ENCODE assay signal across 8 cellular contexts in the genomic region with DNA sequence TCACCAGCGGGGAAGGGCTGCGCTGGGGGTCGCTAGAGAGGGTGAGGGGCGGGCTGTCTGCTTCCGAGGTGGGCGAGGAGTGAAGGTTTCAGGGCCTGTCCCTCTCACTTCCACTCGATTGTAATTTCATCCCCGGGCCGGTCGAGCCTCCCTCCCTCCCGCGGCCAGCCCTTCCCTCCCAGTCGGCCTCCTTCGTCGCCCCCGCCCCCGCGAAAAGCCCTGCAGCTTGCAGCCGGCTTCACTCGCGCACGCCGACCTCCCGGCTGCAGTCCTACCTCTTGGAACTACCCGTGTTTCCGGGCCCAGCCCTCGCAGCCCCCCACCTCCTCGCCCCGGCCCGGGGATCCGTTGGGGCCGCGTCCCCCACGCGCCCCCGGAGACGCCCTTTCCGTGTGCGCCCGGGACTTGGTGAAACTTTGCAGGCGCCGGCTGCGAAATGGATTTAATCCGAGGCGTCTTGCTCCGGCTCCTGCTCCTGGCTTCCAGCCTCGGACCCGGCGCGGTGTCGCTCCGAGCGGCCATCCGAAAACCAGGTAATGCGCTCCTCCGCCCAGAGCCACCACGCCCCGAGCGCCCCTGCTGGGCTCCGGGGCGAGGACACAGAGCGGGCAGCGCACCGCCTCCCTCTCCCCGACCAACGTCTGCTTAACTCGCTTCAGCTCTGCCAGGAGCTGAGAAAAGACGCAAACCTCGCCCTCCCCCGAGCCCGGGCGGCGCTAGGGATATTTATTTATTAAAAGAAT. TPM values are rescaled to one million over a fixed set of nuclear protein-coding genes. Genes with fewer than 3 reads are reported as not detected.
DNase-seq lines count a peak whose midpoint lies in the region; ATAC-seq and TF ChIP-seq lines count a peak whose summit lies in the region.

A gene (plus strand): TSS at position 241 of the 743 bp plus-strand sequence. CDS start 196 bp downstream, at position 437.

- ATAC-seq in GM18858 (IDR thresholded peaks at IDR 0.05; ENCODE audit: unreplicated experiment) (no peak), HG02571 (IDR thresholded peaks at IDR 0.05; ENCODE audit: unreplicated experiment) (no peak)

- H3K9me3 Mint-ChIP-seq in endothelial cell (ENCODE audit: unreplicated experiment) (no peaks in the 10 kb centered on the region), nephron (no peaks in the 10 kb centered on the region)

- peak within 1 kb of the TSS; percentile 88 for H3K4me3 Mint-ChIP-seq in endothelial cell (ENCODE audit: unreplicated experiment)
- H3K4me3 Mint-ChIP-seq in nephron: peak within 1 kb of the TSS; percentile 87 to 89 (median 89)

- DNase-seq in NCI-H1417 (lab: John Stamatoyannopoulos, UW): peak in 2 of 3 experiments; percentile 57 to 66
- DNase-seq in NCI-H1417 treated with DMSO at 0.1 percent for 48 hours (lab: John Stamatoyannopoulos, UW): no peak
- DNase-seq in NCI-H82 (lab: John Stamatoyannopoulos, UW): peak; percentile 87
- peak; percentile 53 for DNase-seq in endothelial cell (ENCODE audit: low spot score)
- no peak for DNase-seq in SHP77 treated with DMSO at 0.1 percent for 48 hours (lab: John Stamatoyannopoulos, UW)

- H3K27me3 Mint-ChIP-seq in endothelial cell (ENCODE audit: unreplicated experiment) (peaks cover 8% of the 10 kb centered on the region), nephron (ENCODE audit: low read depth) (peaks cover 81% of the 10 kb centered on the region)

- H3K36me3 Mint-ChIP-seq in endothelial cell (ENCODE audit: low read depth, unreplicated experiment) (no peaks in the 10 kb centered on the region), nephron (ENCODE audit: low read depth) (peaks cover 4% of the 10 kb centered on the region)

- TF ChIP-seq CTCF in endothelial cell (IDR thresholded peaks at IDR 0.05; ENCODE audit: unreplicated experiment): no peak
- TF ChIP-seq CTCF in nephron (IDR thresholded peaks at IDR 0.05; ENCODE audit: unreplicated experiment in 3 of 3): peak; percentile 33 to 37 (median 34)

- H3K27ac Mint-ChIP-seq in endothelial cell (ENCODE audit: unreplicated experiment): peak within 1 kb of the TSS; percentile 30
- H3K27ac Mint-ChIP-seq in nephron: peak within 1 kb of the TSS in 2 of 3 experiments; percentile 1 to 15

- H3K4me1 Mint-ChIP-seq in endothelial cell (ENCODE audit: unreplicated experiment) (peaks cover 11% of the 10 kb centered on the region), nephron (peaks cover 24% of the 10 kb centered on the region)

RNA-seq across cellular contexts. Expression of the gene that starts here (rescaled TPM):
- 29.6 TPM for total RNA-seq in endothelial cell (ENCODE audit: unreplicated experiment)

Comparison
In these comparisons a context has a peak if more than half of its experiments do, and no peak if none do; other contexts are left out.
1. DNase-seq: peak in NCI-H1417 (2 of 3), NCI-H82 (single experiment) and endothelial cell (single experiment); none in NCI-H1417 treated with DMSO at 0.1 percent for 48 hours (single experiment) and SHP77 treated with DMSO at 0.1 percent for 48 hours (single experiment).